In genomic region chr7:65317372-65317771, GRCh38 we compare ENCODE assay signal across 9 cellular contexts.
"Had no signal": no experiment of that assay in that cellular context is flagged by ENCODE, and none has a peak within 500 bp of the region (broad histone marks: within the 10 kb centered on the region; RNA-seq: fewer than 3 reads in every experiment).

No MANE protein-coding gene starts in this region.

- ATAC-seq: GM23338, HCT116 had no signal

- H3K9ac ChIP-seq: GM23248 had no signal

- H3K9me3 ChIP-seq: HAP-1 had no signal

- H3K4me3 ChIP-seq: GM23248, GM23338, HAP-1 had no signal

- H3K27ac Mint-ChIP-seq: GM23338, H9, HFFc6 had no signal

- H3K4me1 ChIP-seq: HAP-1 had no signal

- H2AFZ ChIP-seq: GM23248, GM23338 had no signal

- H3K4me2 ChIP-seq: GM23338 had no signal

- H3K4me3 Mint-ChIP-seq: GM23338, H9, HFFc6 had no signal

- DNase-seq: GM23248, GOT3, H7, H9, HCEC 1CT, HFFc6 had no signal

- H3K9me3 Mint-ChIP-seq: GM23338, H9, HFFc6 had no signal

- H3K4me1 Mint-ChIP-seq: GM23338, H9 had no signal

- H3K27ac ChIP-seq: GM23248 had no signal
